Comparison of ENCODE assay signal across 27 cellular contexts in genomic region chr10:110461530-110461929, GRCh38. TPM values are rescaled to one million over a fixed set of nuclear protein-coding genes. Genes with fewer than 3 reads are reported as not detected.
DNase-seq lines count a peak whose midpoint lies in the region; ATAC-seq, FAIRE-seq and TF ChIP-seq lines count a peak whose summit lies in the region.
"Had no signal": no experiment of that assay in that cellular context is flagged by ENCODE, and none has a peak within 500 bp of the region (broad histone marks: within the 10 kb centered on the region; RNA-seq: fewer than 3 reads in every experiment).

No MANE protein-coding gene starts in this region.

- WGBS in IMR-90 (ENCODE audit: extremely low coverage in 2 of 2, insufficient read length in 1 of 2), 2 experiments = no CpG with 5 or more reads among the region's 2 CpGs
- 94% methylated on average over 2 of the region's 2 CpGs; no CpG with 5 or more reads in 1 of the 2 experiments for WGBS in H1 (ENCODE audit: extremely low coverage in 1 of 2, insufficient coverage in 1 of 2, insufficient read length in 1 of 2, insufficient replicate concordance in 2 of 2, low coverage in 1 of 2, low lambda C conversion rate in 2 of 2, missing lambda C conversion rate in 1 of 2), 2 experiments

- H3K9me3 ChIP-seq in BLaER1 treated with 17β-estradiol and CSF1 and Interleukin-3, amounts not matched to agents 10 nM and 100 nM (replicated peaks in 1 of 11) = no peaks in the 10 kb centered on the region
- H3K9me3 ChIP-seq in IMR-90 (ENCODE audit: control insufficient read depth, insufficient read depth, low read length) = no peaks in the 10 kb centered on the region
- no peaks in the 10 kb centered on the region for H3K9me3 ChIP-seq in H1 (ENCODE audit: insufficient read depth in 2 of 2, low read depth in 1 of 2, low read length in 1 of 2)
- H3K9me3 ChIP-seq: adrenal gland, body of pancreas, upper lobe of left lung had no signal

- H3K23me2 ChIP-seq in H1 (ENCODE audit: low read depth, low read length) = no peaks in the 10 kb centered on the region

- H2BK12ac ChIP-seq in H1 (ENCODE audit: low read depth, low read length) = no peak overlapping the region

- no peak for TF ChIP-seq CTCF in IMR-90 (conservative IDR thresholded peaks at IDR 0.05; ENCODE audit: low read depth, low read length)
- TF ChIP-seq CTCF in H1 (IDR thresholded peaks at IDR 0.05; ENCODE audit: control extremely low read depth in 1 of 3, insufficient read depth in 1 of 3, low read depth in 1 of 3, low read length in 3 of 3) = no peak

- H2AK9ac ChIP-seq in IMR-90 (replicated peaks; ENCODE audit: low read depth, low read length, poor library complexity) = peak overlapping the region; percentile 66

- CTCF ChIA-PET in IMR-90 (lab: Yijun Ruan, JAX) (no interaction called here), H1 (lab: Charles Lee; ENCODE audit: partially characterized antibody) (interaction anchor here (2.2 kb wide), 1 partner anchor 18 kb away, joined by 5 read pairs; no protein-coding TSS in a partner anchor)

- H2BK120ac ChIP-seq in IMR-90 (ENCODE audit: low read depth, low read length) (no peak overlapping the region; the same call in 1 of the 2 replicates), H1 (replicated peaks; ENCODE audit: low read depth, low read length) (no peak overlapping the region)

- H3K9me1 ChIP-seq in IMR-90 (ENCODE audit: insufficient read depth, low read length) = peaks cover 9% of the 10 kb centered on the region

- peak overlapping the region; percentile 62; the same call in 1 of the 2 replicates for H2AK5ac ChIP-seq in IMR-90 (ENCODE audit: low read depth, low read length)
- H2AK5ac ChIP-seq in H1 (ENCODE audit: low read depth, low read length) = no peak overlapping the region

- no peak overlapping the region for H3K9ac ChIP-seq in BLaER1 treated with 17β-estradiol and CSF1 and Interleukin-3, amounts not matched to agents 10 nM and 100 nM
- H3K9ac ChIP-seq in IMR-90 (ENCODE audit: low read depth, low read length) (no peak overlapping the region), H1 (replicated peaks in 1 of 4; ENCODE audit: extremely low read depth in 1 of 4, low read depth in 3 of 4, low read length in 3 of 4) (no peak overlapping the region)
- H3K9ac ChIP-seq: GM23248 had no signal

- no peaks in the 10 kb centered on the region for H3K79me2 ChIP-seq in H1 (ENCODE audit: control insufficient read depth in 1 of 2, insufficient read depth in 2 of 2, low read length in 2 of 2)
- H3K79me2 ChIP-seq: hepatocyte had no signal

- intact Hi-C loops in IMR-90 (cut with micrococcal nuclease) = no loop called here

- no peak overlapping the region for H3K4me3 ChIP-seq in BLaER1 treated with 17β-estradiol and CSF1 and Interleukin-3, amounts not matched to agents 10 nM and 100 nM
- H3K4me3 ChIP-seq in IMR-90 (ENCODE audit: insufficient read depth, low read depth, low read length) = no peak overlapping the region
- H3K4me3 ChIP-seq in H1 (ENCODE audit: extremely low read depth in 1 of 4, insufficient read depth in 2 of 4, low read depth in 3 of 4, low read length in 4 of 4) = no peak overlapping the region
- H3K4me3 ChIP-seq: adrenal gland, body of pancreas, dorsolateral prefrontal cortex, GM23248, hepatocyte, skin epidermis, upper lobe of left lung had no signal

- H3K27ac ChIP-seq in BLaER1 treated with 17β-estradiol and CSF1 and Interleukin-3, amounts not matched to agents 10 nM and 100 nM = peak overlapping the region in 2 of 11 experiments; percentile 39 to 46; a peak in 3 of 22 replicates
- H3K27ac ChIP-seq in IMR-90 (ENCODE audit: insufficient read depth, low read length) = no peak overlapping the region
- H3K27ac ChIP-seq in H1 (ENCODE audit: low read depth, low read length) = no peak overlapping the region
- H3K27ac ChIP-seq: adrenal gland, body of pancreas, GM23248, hepatocyte, upper lobe of left lung had no signal

- BruUV-seq in IMR-90 (replicated peaks; lab: Mats Ljungman, UMichigan) = no TSS peak

- H3K18ac ChIP-seq in IMR-90 (ENCODE audit: low read depth, low read length) (no peak overlapping the region), H1 (ENCODE audit: extremely low read depth, low read length) (no peak overlapping the region)

- no peaks in the 10 kb centered on the region for H4K20me1 ChIP-seq in BLaER1 treated with 17β-estradiol and CSF1 and Interleukin-3, amounts not matched to agents 10 nM and 100 nM
- H4K20me1 ChIP-seq in IMR-90 (ENCODE audit: insufficient read depth, low read length) = no peaks in the 10 kb centered on the region
- no peaks in the 10 kb centered on the region for H4K20me1 ChIP-seq in H1 (replicated peaks in 1 of 2; ENCODE audit: control insufficient read depth in 1 of 2, insufficient read depth in 2 of 2, low read length in 2 of 2)

- TF ChIP-seq POLR2A in IMR-90 (IDR thresholded peaks at IDR 0.05; ENCODE audit: low read depth, low read length) (no peak), H1 (IDR thresholded peaks at IDR 0.05; ENCODE audit: control extremely low read depth in 1 of 2, low read depth in 2 of 2, low read length in 2 of 2) (no peak), H54 (IDR thresholded peaks at IDR 0.05; ENCODE audit: low read depth, low read length) (no peak)

- H3K4me2 ChIP-seq in BLaER1 treated with 17β-estradiol and CSF1 and Interleukin-3, amounts not matched to agents 10 nM and 100 nM = peak overlapping the region in 10 of 11 experiments; percentile 73 to 91 (median 86); a peak in 16 of 22 replicates
- no peak overlapping the region for H3K4me2 ChIP-seq in IMR-90 (ENCODE audit: low read depth, low read length)
- no peak overlapping the region for H3K4me2 ChIP-seq in H1 (ENCODE audit: insufficient read depth in 1 of 2, low read depth in 2 of 2, low read length in 2 of 2)
- H3K4me2 ChIP-seq: hepatocyte had no signal

- no peak overlapping the region for H3K14ac ChIP-seq in IMR-90 (replicated peaks; ENCODE audit: low read depth, low read length)
- no peak overlapping the region for H3K14ac ChIP-seq in H1 (ENCODE audit: insufficient read length)

- H3K27me3 ChIP-seq in BLaER1 treated with 17β-estradiol and CSF1 and Interleukin-3, amounts not matched to agents 10 nM and 100 nM = no peaks in the 10 kb centered on the region
- H3K27me3 ChIP-seq in IMR-90 (ENCODE audit: control insufficient read depth, insufficient read depth, low read length) (no peaks in the 10 kb centered on the region; the same call in 1 of the 2 replicates), H1 (replicated peaks in 1 of 4; ENCODE audit: control insufficient read depth in 3 of 4, extremely low read depth in 1 of 4, insufficient read depth in 3 of 4, low read length in 3 of 4) (no peaks in the 10 kb centered on the region)
- H3K27me3 ChIP-seq: adrenal gland, body of pancreas, dorsolateral prefrontal cortex, hepatocyte, upper lobe of left lung had no signal

- H3K23ac ChIP-seq in IMR-90 (ENCODE audit: low read depth, low read length) = peak overlapping the region; percentile 11; the same call in 1 of the 2 replicates
- no peak overlapping the region for H3K23ac ChIP-seq in H1 (ENCODE audit: insufficient read length)

- TF ChIP-seq RAD21 in IMR-90 (IDR thresholded peaks at IDR 0.05; ENCODE audit: low read length) = no peak
- TF ChIP-seq RAD21 in H1 (IDR thresholded peaks at IDR 0.05 in 1 of 2, conservative IDR thresholded peaks at IDR 0.05 in 1 of 2; ENCODE audit: low read depth in 2 of 2, low read length in 2 of 2) = no peak

- H3K36me3 ChIP-seq in BLaER1 treated with 17β-estradiol and CSF1 and Interleukin-3, amounts not matched to agents 10 nM and 100 nM = no peaks in the 10 kb centered on the region
- no peaks in the 10 kb centered on the region for H3K36me3 ChIP-seq in IMR-90 (ENCODE audit: control insufficient read depth, insufficient read depth, low read length)
- no peaks in the 10 kb centered on the region for H3K36me3 ChIP-seq in H1 (ENCODE audit: control insufficient read depth in 2 of 4, insufficient read depth in 4 of 4, low read length in 3 of 4)
- H3K36me3 ChIP-seq: adrenal gland, upper lobe of left lung had no signal

- no peak for ATAC-seq in IMR-90 (ENCODE audit: low read depth)
- ATAC-seq in HG02981 (IDR thresholded peaks at IDR 0.05; ENCODE audit: unreplicated experiment) = no peak
- ATAC-seq: body of pancreas, left colon had no signal

- H2BK15ac ChIP-seq in IMR-90 (ENCODE audit: low read depth, low read length) (peak overlapping the region; percentile 70; the same call in 1 of the 3 replicates), H1 (ENCODE audit: low read length) (0 out of 2 replicates have a peak overlapping the region, but pooled peaks have one; percentile 29)

- H4K91ac ChIP-seq in IMR-90 (ENCODE audit: insufficient read depth, low read depth, low read length) (no peak overlapping the region; the same call in 1 of the 2 replicates), H1 (replicated peaks; ENCODE audit: insufficient read length, low read length) (no peak overlapping the region)

- no peak overlapping the region; the same call in 1 of the 2 replicates for H2BK20ac ChIP-seq in IMR-90 (ENCODE audit: low read depth, low read length)
- no peak overlapping the region for H2BK20ac ChIP-seq in H1 (ENCODE audit: low read length)

- FAIRE-seq in H1 (lab: Jason Lieb, UNC) (no peak), H54 (lab: Jason Lieb, UNC) (no peak)
- FAIRE-seq: frontal cortex, GM12892 had no signal

- H3K79me1 ChIP-seq in IMR-90 (ENCODE audit: low read depth in 1 of 2, low read length in 2 of 2) = no peaks in the 10 kb centered on the region
- H3K79me1 ChIP-seq in H1 (ENCODE audit: low read depth, low read length) = no peaks in the 10 kb centered on the region

- peak overlapping the region; percentile 32 for H2AFZ ChIP-seq in IMR-90 (replicated peaks; ENCODE audit: low read length, poor library complexity)
- no peak overlapping the region for H2AFZ ChIP-seq in H1 (ENCODE audit: low read length)
- H2AFZ ChIP-seq: GM23248, hepatocyte had no signal

- peaks cover 45 to 76% (median 61%) of the 10 kb centered on the region in 10 experiments for H3K4me1 ChIP-seq in BLaER1 treated with 17β-estradiol and CSF1 and Interleukin-3, amounts not matched to agents 10 nM and 100 nM
- H3K4me1 ChIP-seq in IMR-90 (ENCODE audit: control insufficient read depth, insufficient read depth, low read length) (peaks cover 13% of the 10 kb centered on the region), H1 (replicated peaks in 1 of 4; ENCODE audit: control insufficient read depth in 3 of 4, insufficient read depth in 4 of 4, low read length in 3 of 4) (peaks cover 0 to 2% (median 0%) of the 10 kb centered on the region in 4 experiments; a peak in 1 of 7 replicates)
- H3K4me1 ChIP-seq: adrenal gland had no signal

- H2BK5ac ChIP-seq in IMR-90 (ENCODE audit: low read depth, low read length, poor library complexity, severe bottlenecking) (no peak overlapping the region), H1 (ENCODE audit: low read depth, low read length) (no peak overlapping the region)

- POLR2A ChIA-PET in IMR-90 (lab: Charles Lee; ENCODE audit: unreplicated experiment) = no interaction called here
- POLR2A ChIA-PET in H1 (lab: Charles Lee; ENCODE audit: partially characterized antibody) = interaction anchor here (0.9 kb wide), 1 partner anchor 128 kb away, joined by 3 read pairs; no protein-coding TSS in a partner anchor

- TF ChIP-seq EP300 in H1 (IDR thresholded peaks at IDR 0.05; ENCODE audit: borderline replicate concordance in 1 of 2, low read depth in 2 of 2, low read length in 2 of 2) = no peak

- H4K8ac ChIP-seq in IMR-90 (ENCODE audit: low read depth in 2 of 2, low read length in 2 of 2) (peak overlapping the region in 1 of 2 experiments; percentile 53; a peak in 1 of 4 replicates), H1 (ENCODE audit: extremely low read depth, insufficient read depth, low read length) (no peak overlapping the region)

- DNase-seq in IMR-90 (no peak), H1 (ENCODE audit: low read depth in 1 of 2, low spot score in 2 of 2) (no peak), renal cortical epithelial cell (ENCODE audit: low read depth) (peak; percentile 38), H54 (ENCODE audit: insufficient read length, low spot score) (no peak), HPDE6-E6E7 (ENCODE audit: extremely low spot score) (no peak)
- DNase-seq: activated CD4-positive, CD25-positive, alpha-beta regulatory T cell treated with anti-CD3 and anti-CD28 coated beads, Interleukin-2, amount 50 U/mL, for 72 hours; activated gamma-delta T cell treated with Interleukin-2 at 50 U/mL for 16 hours; body of pancreas; CD4-positive, CD25-positive, alpha-beta regulatory T cell; cerebellar nuclear complex; dorsolateral prefrontal cortex; EL; GM23248; KBM-7; left colon; NCI-H1417 treated with DMSO at 0.1 percent for 48 hours; NCI-H2081 treated with DMSO at 0.1 percent for 48 hours; NCI-H345; occipital lobe had no signal

- H4K5ac ChIP-seq in IMR-90 (ENCODE audit: low read depth, low read length) (no peak overlapping the region), H1 (ENCODE audit: insufficient read length, low read depth, low read length) (no peak overlapping the region)

- H3K4ac ChIP-seq in IMR-90 (ENCODE audit: low read depth, low read length) (peak overlapping the region; percentile 51; the same call in 1 of the 2 replicates), H1 (replicated peaks; ENCODE audit: insufficient read length, low read depth, low read length) (no peak overlapping the region)

- dilution Hi-C loops in IMR-90 (cut with HindIII; ENCODE audit: low sequenced_read_pairs, unreplicated experiment) = no loop called here

- in situ Hi-C loops in IMR-90 (cut with MboI; ENCODE audit: low sequenced_read_pairs) = no loop called here

- H3K56ac ChIP-seq in IMR-90 (ENCODE audit: extremely low read depth, insufficient read depth, low read length) (no peak overlapping the region), H1 (replicated peaks; ENCODE audit: insufficient read length, low read depth, low read length) (no peak overlapping the region)

RNA-seq across cellular contexts. Expression of gene DUSP5, which starts 36.2 kb away (rescaled TPM):
- total RNA-seq in IMR-90 (2012; rRNA removed) (42.1 and 55.3 TPM in 2 replicates), renal cortical epithelial cell (8.2 and 62.2 TPM in 2 replicates)
- polyA plus RNA-seq in IMR-90 (2012; rRNA removed) (48.1 and 61.5 TPM in 2 replicates), H1 (2011; rRNA removed) (13.3 and 13.6 TPM in 2 replicates)
- polyA plus RNA-seq in IMR-90 (2012; cell fraction: cytosol; rRNA removed) = 39.0 and 110 TPM in 2 replicates
- 239 and 414 TPM in 2 replicates for polyA plus RNA-seq in IMR-90 (2012; cell fraction: nucleus; rRNA removed; ENCODE audit: low replicate concordance)
- 27.0 and 30.3 TPM in 2 replicates for total RNA-seq in H1 (2021; fragmentation: NEBNext Ultra II Directional; extraction: Animal tissue kit (Norgen Biotek cat#: 25700))
- polyA plus RNA-seq in H1 (2011; cell fraction: cytosol; rRNA removed) = 15.2 TPM
- polyA plus RNA-seq in H1 (2011; cell fraction: nucleus; rRNA removed) = 12.0 TPM
- polyA plus RNA-seq in H1 (2012, experiment 1 of 2) = 14.3 to 18.7 TPM (median 15.9 TPM) in 4 replicates
- 16.9 TPM for polyA plus RNA-seq in H1 (2012, experiment 2 of 2)
- 17.0 TPM for polyA plus RNA-seq in H1 (2013, experiment 1 of 2)
- 20.2 TPM for polyA plus RNA-seq in H1 (2013, experiment 2 of 2)
- 28.9 and 41.0 TPM in 2 replicates for polyA minus RNA-seq in H1 (2011; rRNA and poly(A)+ RNA removed)
- polyA minus RNA-seq in H1 (2011; cell fraction: cytosol; rRNA and poly(A)+ RNA removed) = 37.5 TPM
- polyA minus RNA-seq in H1 (2011; cell fraction: nucleus; rRNA and poly(A)+ RNA removed) = 14.9 TPM

Comparison
In these comparisons a context has a peak if more than half of its experiments do, and no peak if none do; other contexts are left out.
1. H3K4me2 ChIP-seq: peak in BLaER1 treated with 17β-estradiol and CSF1 and Interleukin-3, amounts not matched to agents 10 nM and 100 nM (10 of 11); none in IMR-90 (single experiment) and H1 (0 of 2).